ENCODE assay signal across 1 cellular context in genomic region chr22:26852176-26852575, GRCh38.
TF ChIP-seq lines count a peak whose summit lies in the region.

No MANE protein-coding gene starts in this region.

TF ChIP-seq in WTC11, 78 proteins besides CTCF, POLR2A, EP300 and RAD21 (continued from another document and continues in another):
- TF ChIP-seq ZSCAN18 (CRISPR knock-in tag; IDR thresholded peaks at IDR 0.05), result no peak
- no peak for TF ChIP-seq ERG (CRISPR knock-in tag; IDR thresholded peaks at IDR 0.05)
- TF ChIP-seq ZNF512 (CRISPR knock-in tag; IDR thresholded peaks at IDR 0.05; ENCODE audit: borderline replicate concordance), result no peak
- no peak for TF ChIP-seq FOXP1 (CRISPR knock-in tag; IDR thresholded peaks at IDR 0.05; ENCODE audit: borderline replicate concordance)
- TF ChIP-seq TP53 (CRISPR knock-in tag; IDR thresholded peaks at IDR 0.05), result peak; percentile 82
- no peak for TF ChIP-seq ZMAT4 (CRISPR knock-in tag; IDR thresholded peaks at IDR 0.05)
- TF ChIP-seq USF2 (CRISPR knock-in tag; IDR thresholded peaks at IDR 0.05), result peak; percentile 32; the same call in 1 of the 2 replicates
- peak; percentile 88 for TF ChIP-seq FOXP4 (CRISPR knock-in tag; IDR thresholded peaks at IDR 0.05)
- TF ChIP-seq KAT7 (CRISPR knock-in tag; IDR thresholded peaks at IDR 0.05; ENCODE audit: borderline replicate concordance), result no peak
- no peak for TF ChIP-seq ZNF121 (CRISPR knock-in tag; IDR thresholded peaks at IDR 0.05)
- no peak for TF ChIP-seq HMGXB4 (CRISPR knock-in tag; IDR thresholded peaks at IDR 0.05)
- no peak for TF ChIP-seq HMGA2 (CRISPR knock-in tag; IDR thresholded peaks at IDR 0.05)
- TF ChIP-seq RELA (CRISPR knock-in tag; IDR thresholded peaks at IDR 0.05; ENCODE audit: borderline replicate concordance), result no peak
- TF ChIP-seq ZNF532 (CRISPR knock-in tag; IDR thresholded peaks at IDR 0.05; ENCODE audit: borderline replicate concordance), result no peak
- TF ChIP-seq JAZF1 (CRISPR knock-in tag; IDR thresholded peaks at IDR 0.05), result no peak
- no peak for TF ChIP-seq NR2C2 (CRISPR knock-in tag; IDR thresholded peaks at IDR 0.05)
- no peak for TF ChIP-seq NR1H2 (CRISPR knock-in tag; IDR thresholded peaks at IDR 0.05)
- TF ChIP-seq ATF2 (CRISPR knock-in tag; IDR thresholded peaks at IDR 0.05; ENCODE audit: borderline replicate concordance, low read depth), result no peak
- TF ChIP-seq USF1 (CRISPR knock-in tag; IDR thresholded peaks at IDR 0.05), result peak; percentile 50; the same call in 1 of the 2 replicates
- no peak for TF ChIP-seq PREB (CRISPR knock-in tag; IDR thresholded peaks at IDR 0.05; ENCODE audit: borderline replicate concordance)
- TF ChIP-seq ARID4B (CRISPR knock-in tag; IDR thresholded peaks at IDR 0.05; ENCODE audit: borderline replicate concordance), result peak; percentile 76; the same call in 1 of the 2 replicates
- TF ChIP-seq TCF7 (CRISPR knock-in tag; IDR thresholded peaks at IDR 0.05; ENCODE audit: low read depth), result no peak
- 0 out of 2 replicates have a peak, but pooled peaks have one; percentile 59 for TF ChIP-seq SMAD4 (CRISPR knock-in tag; IDR thresholded peaks at IDR 0.05)
- no peak for TF ChIP-seq ZBTB43 (CRISPR knock-in tag; IDR thresholded peaks at IDR 0.05)
- no peak for TF ChIP-seq GTF2I (CRISPR knock-in tag; conservative IDR thresholded peaks at IDR 0.05)
- no peak for TF ChIP-seq NFATC4 (CRISPR knock-in tag; IDR thresholded peaks at IDR 0.05)
